Comparison of ENCODE assay signal across 18 cellular contexts in genomic region chr6:13581700-13582229, GRCh38. TPM values are rescaled to one million over a fixed set of nuclear protein-coding genes. Genes with fewer than 3 reads are reported as not detected.
DNase-seq lines count a peak whose midpoint lies in the region; ATAC-seq, FAIRE-seq and TF ChIP-seq lines count a peak whose summit lies in the region.
"Had no signal": no experiment of that assay in that cellular context is flagged by ENCODE, and none has a peak within 500 bp of the region (broad histone marks: within the 10 kb centered on the region; RNA-seq: fewer than 3 reads in every experiment).

No MANE protein-coding gene starts in this region.

- H3K4me3 ChIP-seq in esophagus muscularis mucosa (no peak overlapping the region), upper lobe of left lung (no peak overlapping the region)

- WGBS in esophagus muscularis mucosa = 77% methylated on average over 8 of the region's 9 CpGs
- 64 to 84% methylated on average over 9 of the region's 9 CpGs for WGBS in upper lobe of left lung, 2 donors

- no peak for TF ChIP-seq EP300 in esophagus muscularis mucosa (IDR thresholded peaks at IDR 0.05)
- no peak for TF ChIP-seq EP300 in upper lobe of left lung (IDR thresholded peaks at IDR 0.05)

- intact Hi-C loops in esophagus muscularis mucosa (cut with DNase I) = no loop called here

- TF ChIP-seq CTCF in esophagus muscularis mucosa (IDR thresholded peaks at IDR 0.05) (no peak), upper lobe of left lung (IDR thresholded peaks at IDR 0.05) (no peak)

- TF ChIP-seq POLR2A in GM12892 (IDR thresholded peaks at IDR 0.05; ENCODE audit: low read depth, low read length) (no peak), esophagus muscularis mucosa (IDR thresholded peaks at IDR 0.05; ENCODE audit: low read depth) (no peak), upper lobe of left lung (IDR thresholded peaks at IDR 0.05) (no peak)

- H3K27me3 ChIP-seq in esophagus muscularis mucosa = no peaks in the 10 kb centered on the region
- H3K27me3 ChIP-seq in upper lobe of left lung = no peaks in the 10 kb centered on the region

- peak; percentile 38 for FAIRE-seq in GM12892 (lab: Jason Lieb, UNC)
- FAIRE-seq: H1 had no signal

- DNase-seq in GM12892 (ENCODE audit: insufficient read length) = no peak
- peak; percentile 73 for DNase-seq in OCI-M2 (lab: John Stamatoyannopoulos, UW; ENCODE audit: unreplicated experiment)
- DNase-seq in esophagus muscularis mucosa (ENCODE audit: extremely low spot score) = peak; percentile 34
- DNase-seq in upper lobe of left lung = peak in 1 of 2 donors; percentile 49
- DNase-seq in GF-D8 (lab: John Stamatoyannopoulos, UW) = no peak
- DNase-seq in HPDE6-E6E7 (ENCODE audit: extremely low spot score) = no peak
- DNase-seq: ACHN; CD4-positive, CD25-positive, alpha-beta regulatory T cell; DMS153; GDM1; KBM-7; NCI-H1694 treated with DMSO at 0.1 percent for 48 hours; PC-3; RPMI8226; SHP77 treated with DMSO at 0.1 percent for 48 hours had no signal

- no peaks in the 10 kb centered on the region for H3K9me3 ChIP-seq in esophagus muscularis mucosa
- no peaks in the 10 kb centered on the region for H3K9me3 ChIP-seq in upper lobe of left lung

- H3K4me1 ChIP-seq in esophagus muscularis mucosa (no peaks in the 10 kb centered on the region), upper lobe of left lung (no peaks in the 10 kb centered on the region)

- H3K36me3 ChIP-seq in esophagus muscularis mucosa = peaks cover 3 to 47% (median 27%) of the 10 kb centered on the region in 4 donors
- H3K36me3 ChIP-seq in upper lobe of left lung = peaks cover 0 to 29% (median 9%) of the 10 kb centered on the region in 4 donors

- H3K27ac ChIP-seq in esophagus muscularis mucosa (replicated peaks in 1 of 4) = no peak overlapping the region
- peak overlapping the region in 2 of 4 donors; percentile 47 to 58 for H3K27ac ChIP-seq in upper lobe of left lung

- ATAC-seq in upper lobe of left lung (ENCODE audit: low FRiP score in 2 of 2) = peak; percentile 61
- ATAC-seq in GM19023 (IDR thresholded peaks at IDR 0.05; ENCODE audit: unreplicated experiment) = no peak
- ATAC-seq: PC-3, SK-N-SH treated with all-trans-retinoic acid at 6 μM for 48 hours had no signal

RNA-seq across cellular contexts. Expression of gene SIRT5, which starts 7.4 kb away (rescaled TPM):
- polyA plus RNA-seq in GM12892 (2012; ENCODE audit: missing spikeins) = 9.9 TPM
- total RNA-seq in esophagus muscularis mucosa (10 to 100 TPM in 3 of 4 donors, 1 to 10 TPM in 1; 7.8 to 14.5 (median 12.6) TPM), upper lobe of left lung (10 to 100 TPM in 3 of 6 donors, 1 to 10 TPM in 3; 7.0 to 19.9 (median 11.0) TPM)

RNA-seq across cellular contexts. Expression of gene NOL7, which starts 33.4 kb away (rescaled TPM):
- polyA plus RNA-seq in GM12892 (2012; ENCODE audit: missing spikeins) = 70.2 TPM
- 10 to 100 TPM; 67.3 to 97.2 (median 74.8) TPM for total RNA-seq in esophagus muscularis mucosa
- total RNA-seq in upper lobe of left lung = 100 to 1,000 TPM in 2 of 6 donors, 10 to 100 TPM in 4; 47.0 to 102 (median 84.7) TPM

Comparison
In these comparisons a context has a peak if more than half of its experiments do, and no peak if none do; other contexts are left out.
1. DNase-seq: peak in OCI-M2 (single experiment) and esophagus muscularis mucosa (single experiment); none in GM12892 (single experiment), GF-D8 (single experiment) and HPDE6-E6E7 (single experiment).